25 cellular contexts compared by ENCODE assay signal in genomic region chr6:11961137-11961779, GRCh38.
"Had no signal": no experiment of that assay in that cellular context is flagged by ENCODE, and none has a peak within 500 bp of the region (broad histone marks: within the 10 kb centered on the region; RNA-seq: fewer than 3 reads in every experiment).

No MANE protein-coding gene starts in this region.

- H3K79me2 ChIP-seq: parathyroid adenoma had no signal

- H2AFZ ChIP-seq: parathyroid adenoma had no signal

- H3K9me3 ChIP-seq: neutrophil, right lobe of liver, transverse colon, upper lobe of right lung, uterus had no signal

- H3K9ac ChIP-seq: parathyroid adenoma had no signal

- H3K27me3 ChIP-seq: heart right ventricle, neutrophil, right lobe of liver, transverse colon, upper lobe of right lung, uterus had no signal

- ATAC-seq: esophagus mucosa; left lobe of liver; naive thymus-derived CD8-positive, alpha-beta T cell; right lobe of liver; stimulated activated naive B cell treated with anti-CD40 and anti-IgM and Interleukin-4, amounts not matched to agents 10 μg/mL and 1 μg/mL and 100 μg/mL, for 72 hours; upper lobe of right lung had no signal

- FAIRE-seq: colon, islet of Langerhans, small intestine had no signal

- DNase-seq: effector CD8-positive, alpha-beta T cell; endodermal cell; foreskin melanocyte; glutamatergic neuron; heart right ventricle; hippocampal formation; mesendoderm; midbrain; naive thymus-derived CD8-positive, alpha-beta T cell; right lobe of liver; small intestine; stimulated activated CD4-positive, alpha-beta T cell treated with anti-CD3 and anti-CD28 coated beads, Interleukin-15, amount 100 ng/mL, for 24 hours; stimulated activated CD4-positive, alpha-beta T cell treated with anti-CD3 and anti-CD28 coated beads, Interleukin-2, amount 100 ng/mL, for 48 hours; stimulated activated naive B cell treated with anti-CD40 and anti-IgM and Interleukin-4, amounts not matched to agents 10 μg/mL and 1 μg/mL and 100 μg/mL, for 72 hours; transverse colon; upper lobe of right lung; uterus had no signal

- H3K4me3 ChIP-seq: heart right ventricle, lung, right lobe of liver, transverse colon, upper lobe of right lung, uterus had no signal

- H3K4me1 ChIP-seq: heart right ventricle, parathyroid adenoma, transverse colon, upper lobe of right lung, uterus had no signal

- H3K36me3 ChIP-seq: heart right ventricle, neutrophil, right lobe of liver, transverse colon, upper lobe of right lung, uterus had no signal

- H3K27ac ChIP-seq: epithelial cell of prostate, heart right ventricle, neutrophil, parathyroid adenoma, right lobe of liver, transverse colon, upper lobe of right lung, uterus had no signal
